In genomic region chr12:13082866-13083265, GRCh38 we compare ENCODE assay signal across 18 cellular contexts.
"Had no signal": no experiment of that assay in that cellular context is flagged by ENCODE, and none has a peak within 500 bp of the region (broad histone marks: within the 10 kb centered on the region; RNA-seq: fewer than 3 reads in every experiment).

No MANE protein-coding gene starts in this region.

- H3K27ac ChIP-seq: dorsolateral prefrontal cortex, heart right ventricle, testis, tibial nerve had no signal

- ATAC-seq: heart right ventricle; left lobe of liver; naive thymus-derived CD4-positive, alpha-beta T cell; sciatic nerve; stimulated activated naive B cell treated with anti-CD40 and anti-IgM and Interleukin-4, amounts not matched to agents 10 μg/mL and 1 μg/mL and 100 μg/mL, for 72 hours; stimulated activated naive CD8-positive, alpha-beta T cell treated with anti-CD3 and anti-CD28 coated beads, Interleukin-15, amount 100 ng/mL, for 72 hours had no signal

- H3K4me1 ChIP-seq: testis, tibial nerve had no signal

- H3K27me3 ChIP-seq: dorsolateral prefrontal cortex, heart right ventricle, testis, tibial nerve had no signal

- DNase-seq: cortex of kidney; dorsolateral prefrontal cortex; effector CD8-positive, alpha-beta T cell; foreskin melanocyte; heart right ventricle; hypothalamus; mammary epithelial cell; naive thymus-derived CD4-positive, alpha-beta T cell; nephron progenitor cell; posterior cingulate gyrus; stimulated activated CD4-positive, alpha-beta T cell treated with anti-CD3 and anti-CD28 coated beads, Interleukin-2, amount 100 ng/mL, for 24 hours; stimulated activated CD4-positive, alpha-beta T cell treated with anti-CD3 and anti-CD28 coated beads, Interleukin-4, amount 100 ng/mL, for 4 hours; stimulated activated naive B cell treated with anti-CD40 and anti-IgM and Interleukin-4, amounts not matched to agents 10 μg/mL and 1 μg/mL and 100 μg/mL, for 72 hours; stimulated activated naive CD8-positive, alpha-beta T cell treated with anti-CD3 and anti-CD28 coated beads, Interleukin-15, amount 100 ng/mL, for 72 hours; testis had no signal

- H3K9me3 ChIP-seq: heart right ventricle, testis, tibial nerve had no signal

- H3K4me3 ChIP-seq: dorsolateral prefrontal cortex, heart right ventricle, testis, tibial nerve had no signal
